ENCODE assay signal across 1 cellular context in genomic region chrX:3142259-3143042, GRCh38.
A peak's percentile ranks its signal among the peaks of the same experiment; 100 is the strongest.
TF ChIP-seq lines count a peak whose summit lies in the region.

No MANE protein-coding gene starts in this region.

TF ChIP-seq in K562, 482 proteins besides CTCF, POLR2A, EP300 and RAD21 (continued from another document):
- no peak for TF ChIP-seq HNRNPLL (IDR thresholded peaks at IDR 0.05; ENCODE audit: low read depth, low read length, poor library complexity, severe bottlenecking)
- no peak for TF ChIP-seq RFX5 (IDR thresholded peaks at IDR 0.05; ENCODE audit: low read depth, low read length)
- TF ChIP-seq ZBTB49 (CRISPR knock-in tag; IDR thresholded peaks at IDR 0.05; ENCODE audit: borderline replicate concordance), result no peak
- no peak for TF ChIP-seq ZNF280A (IDR thresholded peaks at IDR 0.05; ENCODE audit: low read depth, partially characterized antibody)
- TF ChIP-seq, protein P1, sequence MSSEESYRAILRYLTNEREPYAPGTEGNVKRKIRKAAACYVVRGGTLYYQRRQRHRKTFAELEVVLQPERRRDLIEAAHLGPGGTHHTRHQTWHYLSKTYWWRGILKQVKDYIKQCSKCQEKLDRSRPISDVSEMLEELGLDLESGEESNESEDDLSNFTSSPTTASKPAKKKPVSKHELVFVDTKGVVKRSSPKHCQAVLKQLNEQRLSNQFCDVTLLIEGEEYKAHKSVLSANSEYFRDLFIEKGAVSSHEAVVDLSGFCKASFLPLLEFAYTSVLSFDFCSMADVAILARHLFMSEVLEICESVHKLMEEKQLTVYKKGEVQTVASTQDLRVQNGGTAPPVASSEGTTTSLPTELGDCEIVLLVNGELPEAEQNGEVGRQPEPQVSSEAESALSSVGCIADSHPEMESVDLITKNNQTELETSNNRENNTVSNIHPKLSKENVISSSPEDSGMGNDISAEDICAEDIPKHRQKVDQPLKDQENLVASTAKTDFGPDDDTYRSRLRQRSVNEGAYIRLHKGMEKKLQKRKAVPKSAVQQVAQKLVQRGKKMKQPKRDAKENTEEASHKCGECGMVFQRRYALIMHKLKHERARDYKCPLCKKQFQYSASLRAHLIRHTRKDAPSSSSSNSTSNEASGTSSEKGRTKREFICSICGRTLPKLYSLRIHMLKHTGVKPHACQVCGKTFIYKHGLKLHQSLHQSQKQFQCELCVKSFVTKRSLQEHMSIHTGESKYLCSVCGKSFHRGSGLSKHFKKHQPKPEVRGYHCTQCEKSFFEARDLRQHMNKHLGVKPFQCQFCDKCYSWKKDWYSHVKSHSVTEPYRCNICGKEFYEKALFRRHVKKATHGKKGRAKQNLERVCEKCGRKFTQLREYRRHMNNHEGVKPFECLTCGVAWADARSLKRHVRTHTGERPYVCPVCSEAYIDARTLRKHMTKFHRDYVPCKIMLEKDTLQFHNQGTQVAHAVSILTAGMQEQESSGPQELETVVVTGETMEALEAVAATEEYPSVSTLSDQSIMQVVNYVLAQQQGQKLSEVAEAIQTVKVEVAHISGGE (CRISPR knock-in tag; IDR thresholded peaks at IDR 0.05), result peak in 2 of 3 experiments; percentile 87 to 92; a peak in 4 of 6 replicates
- TF ChIP-seq CREBBP (IDR thresholded peaks at IDR 0.05; ENCODE audit: low read depth, low read length), result no peak
- TF ChIP-seq NR2C1 (IDR thresholded peaks at IDR 0.05), result no peak; the same call in 1 of the 2 replicates
- peak; percentile 79 for TF ChIP-seq NR2C1 (tag; IDR thresholded peaks at IDR 0.05)
- TF ChIP-seq ZBTB12 (CRISPR knock-in tag; IDR thresholded peaks at IDR 0.05), result no peak
- TF ChIP-seq ELF4 (CRISPR knock-in tag; IDR thresholded peaks at IDR 0.05), result no peak
- TF ChIP-seq MCM5 (IDR thresholded peaks at IDR 0.05; ENCODE audit: low read depth), result no peak
- no peak for TF ChIP-seq FOXK2 (conservative IDR thresholded peaks at IDR 0.05 in 1 of 2, IDR thresholded peaks at IDR 0.05 in 1 of 2; ENCODE audit: low read depth in 2 of 2)
- TF ChIP-seq ELF2 (CRISPR knock-in tag; IDR thresholded peaks at IDR 0.05), result peak; percentile 34; the same call in 1 of the 2 replicates
- TF ChIP-seq, protein P2, sequence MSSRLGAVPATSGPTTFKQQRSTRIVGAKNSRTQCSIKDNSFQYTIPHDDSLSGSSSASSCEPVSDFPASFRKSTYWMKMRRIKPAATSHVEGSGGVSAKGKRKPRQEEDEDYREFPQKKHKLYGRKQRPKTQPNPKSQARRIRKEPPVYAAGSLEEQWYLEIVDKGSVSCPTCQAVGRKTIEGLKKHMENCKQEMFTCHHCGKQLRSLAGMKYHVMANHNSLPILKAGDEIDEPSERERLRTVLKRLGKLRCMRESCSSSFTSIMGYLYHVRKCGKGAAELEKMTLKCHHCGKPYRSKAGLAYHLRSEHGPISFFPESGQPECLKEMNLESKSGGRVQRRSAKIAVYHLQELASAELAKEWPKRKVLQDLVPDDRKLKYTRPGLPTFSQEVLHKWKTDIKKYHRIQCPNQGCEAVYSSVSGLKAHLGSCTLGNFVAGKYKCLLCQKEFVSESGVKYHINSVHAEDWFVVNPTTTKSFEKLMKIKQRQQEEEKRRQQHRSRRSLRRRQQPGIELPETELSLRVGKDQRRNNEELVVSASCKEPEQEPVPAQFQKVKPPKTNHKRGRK (tag; IDR thresholded peaks at IDR 0.05), result peak; percentile 99
- TF ChIP-seq KAT2B (IDR thresholded peaks at IDR 0.05; ENCODE audit: low read depth, low read length), result no peak
- no peak for TF ChIP-seq ILK (tag; IDR thresholded peaks at IDR 0.05; ENCODE audit: borderline replicate concordance, low read depth)
- TF ChIP-seq DACH1 (IDR thresholded peaks at IDR 0.05; ENCODE audit: partially characterized antibody), result no peak
- TF ChIP-seq, protein P3, sequence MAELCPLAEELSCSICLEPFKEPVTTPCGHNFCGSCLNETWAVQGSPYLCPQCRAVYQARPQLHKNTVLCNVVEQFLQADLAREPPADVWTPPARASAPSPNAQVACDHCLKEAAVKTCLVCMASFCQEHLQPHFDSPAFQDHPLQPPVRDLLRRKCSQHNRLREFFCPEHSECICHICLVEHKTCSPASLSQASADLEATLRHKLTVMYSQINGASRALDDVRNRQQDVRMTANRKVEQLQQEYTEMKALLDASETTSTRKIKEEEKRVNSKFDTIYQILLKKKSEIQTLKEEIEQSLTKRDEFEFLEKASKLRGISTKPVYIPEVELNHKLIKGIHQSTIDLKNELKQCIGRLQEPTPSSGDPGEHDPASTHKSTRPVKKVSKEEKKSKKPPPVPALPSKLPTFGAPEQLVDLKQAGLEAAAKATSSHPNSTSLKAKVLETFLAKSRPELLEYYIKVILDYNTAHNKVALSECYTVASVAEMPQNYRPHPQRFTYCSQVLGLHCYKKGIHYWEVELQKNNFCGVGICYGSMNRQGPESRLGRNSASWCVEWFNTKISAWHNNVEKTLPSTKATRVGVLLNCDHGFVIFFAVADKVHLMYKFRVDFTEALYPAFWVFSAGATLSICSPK (IDR thresholded peaks at IDR 0.05; ENCODE audit: borderline replicate concordance), result no peak
- no peak for TF ChIP-seq NR2C2 (CRISPR knock-in tag; IDR thresholded peaks at IDR 0.05)
- peak; percentile 88 for TF ChIP-seq NR2C2 (tag; IDR thresholded peaks at IDR 0.05)
- peak; percentile 82 for TF ChIP-seq ETV1 (tag; conservative IDR thresholded peaks at IDR 0.05; ENCODE audit: low read depth)
- TF ChIP-seq CAMTA2 (CRISPR knock-in tag; conservative IDR thresholded peaks at IDR 0.05), result no peak
- no peak for TF ChIP-seq ZNF184 (CRISPR knock-in tag; IDR thresholded peaks at IDR 0.05)
- TF ChIP-seq, protein P4, sequence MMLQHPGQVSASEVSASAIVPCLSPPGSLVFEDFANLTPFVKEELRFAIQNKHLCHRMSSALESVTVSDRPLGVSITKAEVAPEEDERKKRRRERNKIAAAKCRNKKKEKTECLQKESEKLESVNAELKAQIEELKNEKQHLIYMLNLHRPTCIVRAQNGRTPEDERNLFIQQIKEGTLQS (IDR thresholded peaks at IDR 0.05), result no peak
- TF ChIP-seq, protein P4 (CRISPR knock-in tag; conservative IDR thresholded peaks at IDR 0.05), result no peak
- peak; percentile 73 to 90; a peak in 1 of 4 replicates for TF ChIP-seq ETV6 (IDR thresholded peaks at IDR 0.05; ENCODE audit: borderline replicate concordance in 1 of 2, low read depth in 2 of 2, low read length in 1 of 2)
- TF ChIP-seq ETV6 (CRISPR knock-in tag; IDR thresholded peaks at IDR 0.05; ENCODE audit: borderline replicate concordance), result no peak
- no peak for TF ChIP-seq MIER1 (IDR thresholded peaks at IDR 0.05; ENCODE audit: low read depth)
- TF ChIP-seq ADNP (tag; IDR thresholded peaks at IDR 0.05), result no peak
- TF ChIP-seq TEAD2 (tag; IDR thresholded peaks at IDR 0.05), result no peak
- TF ChIP-seq FOXJ3 (CRISPR knock-in tag; IDR thresholded peaks at IDR 0.05), result no peak
- no peak for TF ChIP-seq ZSCAN32 (CRISPR knock-in tag; IDR thresholded peaks at IDR 0.05)
- 0 out of 2 replicates have a peak, but pooled peaks have one; percentile 21 for TF ChIP-seq SPI1 (IDR thresholded peaks at IDR 0.05; ENCODE audit: borderline replicate concordance, low read depth, low read length)
